In the genomic region with DNA sequence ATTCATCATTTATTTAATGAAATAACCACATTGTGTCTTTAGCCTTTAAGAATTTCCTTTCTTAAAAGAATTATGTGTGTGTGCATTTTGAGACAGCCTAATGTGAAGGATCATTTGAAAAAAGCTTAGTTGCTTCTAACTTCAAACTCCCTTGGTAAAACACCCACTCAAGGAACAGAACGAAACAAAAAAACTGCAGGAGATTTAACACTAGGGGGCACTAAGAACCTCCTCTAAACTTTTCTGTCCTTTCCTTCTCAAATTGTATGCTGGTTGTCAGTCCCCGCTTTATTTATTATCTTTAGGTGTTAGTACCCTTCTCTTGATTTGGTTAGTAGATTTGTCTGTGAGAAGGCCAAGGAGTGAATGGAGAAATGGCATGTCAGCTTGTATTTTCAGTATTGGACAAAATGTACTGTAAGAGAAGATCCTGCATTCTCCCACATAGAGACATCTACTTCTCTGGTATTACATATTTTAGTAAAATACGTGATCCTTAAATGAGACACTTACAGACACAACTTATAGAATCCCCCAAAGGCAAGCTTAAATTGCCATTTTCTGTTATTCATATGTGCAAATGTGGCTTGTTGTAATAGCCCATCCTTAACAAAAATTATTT, we compare ENCODE assay signal across 8 cellular contexts.
DNase-seq lines count a peak whose midpoint lies in the region; ATAC-seq and TF ChIP-seq lines count a peak whose summit lies in the region.

No MANE protein-coding gene starts in this region.

- H3K9me3 Mint-ChIP-seq in activated CD4-positive, alpha-beta T cell treated with anti-CD3 and anti-CD28 coated beads, Interleukin-2, amount 10 ng/mL, durations not matched to agents 24 days and 14 days: no peaks in the 10 kb centered on the region

- no peak overlapping the region for H3K4me3 Mint-ChIP-seq in activated CD4-positive, alpha-beta T cell treated with anti-CD3 and anti-CD28 coated beads, Interleukin-2, amount 10 ng/mL, durations not matched to agents 24 days and 14 days

- POLR2A ChIA-PET in Panc1 (lab: Charles Lee): no interaction called here

- H3K27ac ChIP-seq in DOHH2 (ENCODE audit: low read depth, low read length): no peak overlapping the region
- H3K27ac ChIP-seq in Panc1 (ENCODE audit: low read length): no peak overlapping the region
- H3K27ac ChIP-seq in skeletal muscle tissue (ENCODE audit: low read depth, low read length): no peak overlapping the region

- H3K4me3 ChIP-seq in DOHH2 (ENCODE audit: low read length) (no peak overlapping the region), Panc1 (ENCODE audit: low read depth in 2 of 2, low read length in 2 of 2) (no peak overlapping the region), fibroblast of mammary gland (ENCODE audit: control insufficient read depth, low read depth, low read length) (no peak overlapping the region), skeletal muscle tissue (ENCODE audit: low read length in 3 of 3) (no peak overlapping the region)
- H3K4me3 ChIP-seq in Jurkat, Clone E6-1 (ENCODE audit: low read length): no peak overlapping the region

- no peaks in the 10 kb centered on the region for H3K79me2 ChIP-seq in DOHH2 (ENCODE audit: control insufficient read depth, low read length)

- in situ Hi-C loops in Panc1 (cut with HindIII; ENCODE audit: low pct_unique_long_range_greater_than_20kb, low sequenced_read_pairs): no loop called here

- TF ChIP-seq CTCF in DOHH2 (IDR thresholded peaks at IDR 0.05; ENCODE audit: low read depth, low read length, poor library complexity, severe bottlenecking): peak; percentile 68
- TF ChIP-seq CTCF in Panc1 (IDR thresholded peaks at IDR 0.05): peak; percentile 68; the same call in 1 of the 2 replicates
- TF ChIP-seq CTCF in fibroblast of mammary gland (conservative IDR thresholded peaks at IDR 0.05; ENCODE audit: control insufficient read depth, insufficient read depth, low read depth, low read length): peak; percentile 59

- no peaks in the 10 kb centered on the region for H3K9me2 ChIP-seq in DOHH2 (replicated peaks; ENCODE audit: control insufficient read depth, low read length)

- H3K36me3 ChIP-seq in DOHH2 (ENCODE audit: control insufficient read depth, low read length) (no peaks in the 10 kb centered on the region), Panc1 (ENCODE audit: control insufficient read depth, insufficient read depth, low read length) (no peaks in the 10 kb centered on the region), skeletal muscle tissue (ENCODE audit: control insufficient read depth in 3 of 3, insufficient read depth in 3 of 3, low read length in 3 of 3) (no peaks in the 10 kb centered on the region)

- BruUV-seq in Panc1 (replicated peaks; lab: Mats Ljungman, UMichigan): no TSS peak

- peak overlapping the region in 2 of 3 donors; percentile 8 to 24 for H3K9ac ChIP-seq in skeletal muscle tissue (ENCODE audit: low read depth in 1 of 3, low read length in 3 of 3)

- H3K27me3 ChIP-seq in DOHH2 (ENCODE audit: control insufficient read depth, low read length) (no peaks in the 10 kb centered on the region), Panc1 (ENCODE audit: control insufficient read depth, insufficient read depth, low read length) (no peaks in the 10 kb centered on the region), skeletal muscle tissue (ENCODE audit: control insufficient read depth in 3 of 3, insufficient read depth in 3 of 3, low read length in 3 of 3) (no peaks in the 10 kb centered on the region)

- no peaks in the 10 kb centered on the region for H3F3A ChIP-seq in DOHH2 (ENCODE audit: control insufficient read depth, insufficient read depth)

- ATAC-seq in GM21447 (IDR thresholded peaks at IDR 0.05; ENCODE audit: unreplicated experiment) (peak; percentile 55), Panc1 (no peak)

- no peak overlapping the region for H3K4me2 ChIP-seq in DOHH2 (ENCODE audit: low read length)

- H3K9me3 ChIP-seq in DOHH2 (ENCODE audit: control insufficient read depth, insufficient read depth, low read length) (no peaks in the 10 kb centered on the region), Panc1 (ENCODE audit: control insufficient read depth, insufficient read depth, low read depth, low read length) (no peaks in the 10 kb centered on the region), skeletal muscle tissue (ENCODE audit: control insufficient read depth in 3 of 3, low read length in 3 of 3) (no peaks in the 10 kb centered on the region)

- no peaks in the 10 kb centered on the region for H3K27me3 Mint-ChIP-seq in activated CD4-positive, alpha-beta T cell treated with anti-CD3 and anti-CD28 coated beads, Interleukin-2, amount 10 ng/mL, durations not matched to agents 24 days and 14 days

- DNase-seq in Jurkat, Clone E6-1 (ENCODE audit: low read depth, low spot score): peak; percentile 37
- DNase-seq in Panc1 (ENCODE audit: low read depth, low spot score): peak; percentile 22
- DNase-seq in fibroblast of mammary gland (ENCODE audit: low read depth): peak; percentile 36
- DNase-seq in activated CD4-positive, alpha-beta T cell treated with anti-CD3 and anti-CD28 coated beads, Interleukin-2, amount 10 ng/mL, durations not matched to agents 24 days and 14 days: no peak
- no peak for DNase-seq in stimulated activated CD4-positive, alpha-beta T cell treated with anti-CD3 and anti-CD28 coated beads, Interleukin-4, amount 100 ng/mL, for 4 hours

- H3K36me3 Mint-ChIP-seq in activated CD4-positive, alpha-beta T cell treated with anti-CD3 and anti-CD28 coated beads, Interleukin-2, amount 10 ng/mL, durations not matched to agents 24 days and 14 days (ENCODE audit: low read depth): no peaks in the 10 kb centered on the region

- intact Hi-C loops in Panc1 (cut with micrococcal nuclease; ENCODE audit: unreplicated experiment): loop anchor here (5.0 kb wide), 1 partner anchor 659 kb away; the partner anchor contains the start of gene HCN1
- intact Hi-C loops in activated CD4-positive, alpha-beta T cell treated with anti-CD3 and anti-CD28 coated beads, Interleukin-2, amount 10 ng/mL, durations not matched to agents 24 days and 14 days (cut with micrococcal nuclease): loop anchor here (2.0 kb wide), 1 partner anchor 658 kb away; the partner anchor contains the start of gene HCN1

- CTCF ChIA-PET in Panc1 (lab: Charles Lee): interaction anchor here (0.9 kb wide), 1 partner anchor 656 kb away, joined by 3 read pairs; no protein-coding TSS in a partner anchor

- no peak overlapping the region for H3K27ac Mint-ChIP-seq in activated CD4-positive, alpha-beta T cell treated with anti-CD3 and anti-CD28 coated beads, Interleukin-2, amount 10 ng/mL, durations not matched to agents 24 days and 14 days

- H4K20me1 ChIP-seq in DOHH2 (ENCODE audit: control insufficient read depth, insufficient read depth, low read depth, low read length): no peaks in the 10 kb centered on the region

- H3K4me1 ChIP-seq in DOHH2 (ENCODE audit: control insufficient read depth, low read length) (no peaks in the 10 kb centered on the region), Panc1 (ENCODE audit: control insufficient read depth, insufficient read depth, low read length) (no peaks in the 10 kb centered on the region), skeletal muscle tissue (ENCODE audit: control insufficient read depth in 3 of 3, insufficient read depth in 3 of 3, low read length in 3 of 3) (no peaks in the 10 kb centered on the region)

- H3K4me1 Mint-ChIP-seq in activated CD4-positive, alpha-beta T cell treated with anti-CD3 and anti-CD28 coated beads, Interleukin-2, amount 10 ng/mL, durations not matched to agents 24 days and 14 days: no peaks in the 10 kb centered on the region

Comparison
In these comparisons a context has a peak if more than half of its experiments do, and no peak if none do; other contexts are left out.
1. DNase-seq: peak in Jurkat, Clone E6-1 (single experiment), Panc1 (single experiment) and fibroblast of mammary gland (single experiment); none in activated CD4-positive, alpha-beta T cell treated with anti-CD3 and anti-CD28 coated beads, Interleukin-2, amount 10 ng/mL, durations not matched to agents 24 days and 14 days (single experiment) and stimulated activated CD4-positive, alpha-beta T cell treated with anti-CD3 and anti-CD28 coated beads, Interleukin-4, amount 100 ng/mL, for 4 hours (0 of 2).
2. Peak in every context shown above with its lines, with median percentiles within 50 percentile points of each other: CTCF ChIP-seq.